Comparison of ENCODE assay signal across 8 cellular contexts in the genomic region with DNA sequence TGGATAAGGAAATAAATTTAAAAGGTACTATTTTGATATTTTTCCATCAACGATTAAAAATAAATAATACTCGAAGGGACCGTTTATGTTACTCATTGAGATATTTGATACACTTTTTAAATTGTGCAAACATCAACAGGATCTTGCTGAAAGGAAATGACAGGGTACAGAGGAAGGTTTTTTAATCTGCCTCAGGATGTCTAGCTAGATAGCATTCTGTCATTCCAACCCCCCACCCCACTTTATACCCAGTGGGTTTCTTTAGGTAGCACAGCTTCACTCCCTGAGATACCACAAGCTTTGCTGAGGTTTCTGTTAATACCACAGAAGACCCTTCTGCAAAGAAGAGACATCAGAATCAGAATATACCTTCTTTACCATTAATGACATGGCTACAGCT. TPM values are rescaled to one million over a fixed set of nuclear protein-coding genes. Genes with fewer than 3 reads are reported as not detected.
DNase-seq lines count a peak whose midpoint lies in the region; ATAC-seq and TF ChIP-seq lines count a peak whose summit lies in the region.

No MANE protein-coding gene starts in this region.

- peak overlapping the region; percentile 88 for H3K4me3 Mint-ChIP-seq in MCF 10A (ENCODE audit: unreplicated experiment)

- H3K4me3 ChIP-seq in cardiac muscle cell, result peak overlapping the region; percentile 53
- H3K4me3 ChIP-seq in upper lobe of right lung, result peak overlapping the region; percentile 70

- H3K27ac Mint-ChIP-seq in MCF 10A (ENCODE audit: low read depth, unreplicated experiment), result peak overlapping the region; percentile 87

- H3K4me1 ChIP-seq in cardiac muscle cell (ENCODE audit: low read depth) (peaks cover 23% of the 10 kb centered on the region), upper lobe of right lung (peaks cover 34% of the 10 kb centered on the region)

- DNase-seq in cardiac muscle cell (ENCODE audit: low read depth in 1 of 2, low spot score in 1 of 2) (peak in 1 of 2 donors; percentile 17), left ventricle myocardium superior (no peak), MCF 10A (ENCODE audit: unreplicated experiment) (no peak), lung microvascular endothelial cell (ENCODE audit: low read depth in 2 of 2) (peak; percentile 31 to 43), upper lobe of right lung (no peak), NCI-H1417 treated with DMSO at 0.1 percent for 48 hours (lab: John Stamatoyannopoulos, UW) (no peak), NCI-H1694 treated with DMSO at 0.1 percent for 48 hours (lab: John Stamatoyannopoulos, UW) (no peak), left colon (no peak)

- H3K27me3 ChIP-seq in cardiac muscle cell (no peaks in the 10 kb centered on the region), upper lobe of right lung (no peaks in the 10 kb centered on the region)

- peaks cover 1% of the 10 kb centered on the region for H3K9me3 Mint-ChIP-seq in MCF 10A (ENCODE audit: unreplicated experiment)

- intact Hi-C loops in left ventricle myocardium superior (cut with micrococcal nuclease) (no loop called here), MCF 10A (cut with micrococcal nuclease) (loop anchor here (5.0 to 10.0 kb wide), 2 partner anchors 102 to 326 kb away; a partner anchor contains a TSS), upper lobe of right lung (cut with DNase I) (no loop called here), left colon (cut with DNase I, micrococcal nuclease) (no loop called here)

- no peaks in the 10 kb centered on the region for H3K36me3 Mint-ChIP-seq in MCF 10A (ENCODE audit: insufficient read depth, unreplicated experiment)

- no peaks in the 10 kb centered on the region for H3K27me3 Mint-ChIP-seq in MCF 10A (ENCODE audit: insufficient read depth, unreplicated experiment)

- H3K27ac ChIP-seq in cardiac muscle cell (peak overlapping the region; percentile 88), upper lobe of right lung (peak overlapping the region; percentile 93)

- H3K4me1 Mint-ChIP-seq in MCF 10A (ENCODE audit: insufficient read depth, unreplicated experiment), result peaks cover 45% of the 10 kb centered on the region

- H3K9me3 ChIP-seq in cardiac muscle cell (ENCODE audit: low read depth) (no peaks in the 10 kb centered on the region), upper lobe of right lung (peaks cover 5% of the 10 kb centered on the region)

- no peak for TF ChIP-seq CTCF in cardiac muscle cell (IDR thresholded peaks at IDR 0.05; ENCODE audit: low read depth, low read length)
- no peak for TF ChIP-seq CTCF in MCF 10A (IDR thresholded peaks at IDR 0.05; ENCODE audit: unreplicated experiment)
- no peak for TF ChIP-seq CTCF in upper lobe of right lung (IDR thresholded peaks at IDR 0.05)

- CTCF ChIA-PET in MCF 10A (lab: Yijun Ruan, JAX), result interaction anchor here (0.8 to 1.1 kb wide), 2 partner anchors 10 to 103 kb away, joined by 4 read pairs; no protein-coding TSS in a partner anchor

- H3K36me3 ChIP-seq in cardiac muscle cell (no peaks in the 10 kb centered on the region), upper lobe of right lung (no peaks in the 10 kb centered on the region)

- TSS peak; percentile 41 for BruUV-seq in MCF 10A (replicated peaks; lab: Mats Ljungman, UMichigan)

- ATAC-seq in left ventricle myocardium superior, result no peak
- ATAC-seq in upper lobe of right lung, result no peak
- no peak for ATAC-seq in left colon

- POLR2A ChIA-PET in MCF 10A (lab: Yijun Ruan, JAX), result interaction anchor here (0.6 to 6.3 kb wide), 13 partner anchors 8 to 1078 kb away, joined by 3 to 48 read pairs (median 3); a partner anchor contains a TSS

RNA-seq across cellular contexts. Expression of a gene that starts 1.2 kb away (rescaled TPM):
- total RNA-seq in cardiac muscle cell, result 31.7 and 52.3 TPM in 2 replicates
- polyA plus RNA-seq in cardiac muscle cell, result 47.3 and 48.8 TPM in 2 replicates
- total RNA-seq in left ventricle myocardium superior, result 88.1 TPM
- 30.0 and 34.4 TPM in 2 replicates for total RNA-seq in MCF 10A (2022)
- 145 and 207 TPM in 2 replicates for total RNA-seq in lung microvascular endothelial cell
- 142 TPM for total RNA-seq in upper lobe of right lung
- total RNA-seq in left colon, result 10 to 100 TPM; 50.3 to 54.4 TPM

Comparison
In these comparisons a context has a peak if more than half of its experiments do, and no peak if none do; other contexts are left out.
1. DNase-seq: peak in lung microvascular endothelial cell (2 of 2); none in left ventricle myocardium superior (single experiment), MCF 10A (single experiment), upper lobe of right lung (single experiment), NCI-H1417 treated with DMSO at 0.1 percent for 48 hours (single experiment), NCI-H1694 treated with DMSO at 0.1 percent for 48 hours (single experiment) and left colon (0 of 2).